ENCODE assay signal across 1 cellular context in the genomic region with DNA sequence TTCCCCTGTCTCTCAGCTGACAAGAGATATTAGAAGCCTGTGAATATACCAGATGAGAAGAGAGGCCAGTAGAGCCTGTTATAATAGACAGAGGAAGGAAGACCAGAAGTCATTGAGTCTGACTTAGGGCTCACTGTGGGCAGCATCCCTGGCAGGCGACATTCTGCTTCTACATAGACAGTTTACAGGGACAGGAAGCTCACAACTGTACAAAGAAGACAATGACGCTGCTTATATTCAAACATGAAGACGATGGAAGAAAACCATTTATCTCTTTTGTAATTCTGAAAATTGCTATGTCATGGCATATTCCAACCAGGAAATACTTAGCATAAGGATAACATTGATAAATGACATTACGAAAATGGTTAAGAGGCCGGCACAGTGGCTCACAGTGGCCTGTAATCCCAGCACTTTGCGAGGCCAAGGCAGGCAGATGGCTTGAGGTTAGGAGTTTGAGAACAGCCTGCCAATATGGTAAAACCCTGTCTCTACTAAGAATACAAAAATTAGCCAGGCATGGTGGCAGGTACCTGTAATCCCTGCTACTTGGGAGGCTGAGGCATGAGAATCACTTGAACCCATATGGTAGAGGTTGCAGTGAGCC.
TF ChIP-seq lines count a peak whose summit lies in the region.

No MANE protein-coding gene starts in this region.

TF ChIP-seq in K562, 482 proteins besides CTCF, POLR2A, EP300 and RAD21 (continued from another document and continues in another):
- TF ChIP-seq, protein P1, sequence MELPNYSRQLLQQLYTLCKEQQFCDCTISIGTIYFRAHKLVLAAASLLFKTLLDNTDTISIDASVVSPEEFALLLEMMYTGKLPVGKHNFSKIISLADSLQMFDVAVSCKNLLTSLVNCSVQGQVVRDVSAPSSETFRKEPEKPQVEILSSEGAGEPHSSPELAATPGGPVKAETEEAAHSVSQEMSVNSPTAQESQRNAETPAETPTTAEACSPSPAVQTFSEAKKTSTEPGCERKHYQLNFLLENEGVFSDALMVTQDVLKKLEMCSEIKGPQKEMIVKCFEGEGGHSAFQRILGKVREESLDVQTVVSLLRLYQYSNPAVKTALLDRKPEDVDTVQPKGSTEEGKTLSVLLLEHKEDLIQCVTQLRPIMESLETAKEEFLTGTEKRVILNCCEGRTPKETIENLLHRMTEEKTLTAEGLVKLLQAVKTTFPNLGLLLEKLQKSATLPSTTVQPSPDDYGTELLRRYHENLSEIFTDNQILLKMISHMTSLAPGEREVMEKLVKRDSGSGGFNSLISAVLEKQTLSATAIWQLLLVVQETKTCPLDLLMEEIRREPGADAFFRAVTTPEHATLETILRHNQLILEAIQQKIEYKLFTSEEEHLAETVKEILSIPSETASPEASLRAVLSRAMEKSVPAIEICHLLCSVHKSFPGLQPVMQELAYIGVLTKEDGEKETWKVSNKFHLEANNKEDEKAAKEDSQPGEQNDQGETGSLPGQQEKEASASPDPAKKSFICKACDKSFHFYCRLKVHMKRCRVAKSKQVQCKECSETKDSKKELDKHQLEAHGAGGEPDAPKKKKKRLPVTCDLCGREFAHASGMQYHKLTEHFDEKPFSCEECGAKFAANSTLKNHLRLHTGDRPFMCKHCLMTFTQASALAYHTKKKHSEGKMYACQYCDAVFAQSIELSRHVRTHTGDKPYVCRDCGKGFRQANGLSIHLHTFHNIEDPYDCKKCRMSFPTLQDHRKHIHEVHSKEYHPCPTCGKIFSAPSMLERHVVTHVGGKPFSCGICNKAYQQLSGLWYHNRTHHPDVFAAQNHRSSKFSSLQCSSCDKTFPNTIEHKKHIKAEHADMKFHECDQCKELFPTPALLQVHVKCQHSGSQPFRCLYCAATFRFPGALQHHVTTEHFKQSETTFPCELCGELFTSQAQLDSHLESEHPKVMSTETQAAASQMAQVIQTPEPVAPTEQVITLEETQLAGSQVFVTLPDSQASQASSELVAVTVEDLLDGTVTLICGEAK (IDR thresholded peaks at IDR 0.05), result no peak
- TF ChIP-seq, protein P1 (CRISPR knock-in tag; IDR thresholded peaks at IDR 0.05), result no peak
- TF ChIP-seq ZNF589 (CRISPR knock-in tag; IDR thresholded peaks at IDR 0.05; ENCODE audit: low read depth) (peak; percentile 48; the same call in 1 of the 2 replicates), ZBTB17 (CRISPR knock-in tag; IDR thresholded peaks at IDR 0.05) (no peak), CBX8 (IDR thresholded peaks at IDR 0.05; ENCODE audit: borderline replicate concordance, extremely low read depth, low read depth, low read length, poor library complexity, severe bottlenecking) (no peak), TEAD1 (CRISPR knock-in tag; IDR thresholded peaks at IDR 0.05) (0 out of 4 replicates have a peak, but pooled peaks of 1 of the 2 experiments have one; percentile 1), GABPA (tag; conservative IDR thresholded peaks at IDR 0.05; ENCODE audit: low read depth) (peak; percentile 41; the same call in 1 of the 2 replicates), MAFF (IDR thresholded peaks at IDR 0.05; ENCODE audit: low read length) (peak; percentile 91), MAFG (tag; conservative IDR thresholded peaks at IDR 0.05) (peak; percentile 99), MIER1 (IDR thresholded peaks at IDR 0.05; ENCODE audit: low read depth) (no peak), ZNF316 (IDR thresholded peaks at IDR 0.05) (peak; percentile 99), FOXK2 (conservative IDR thresholded peaks at IDR 0.05 in 1 of 2, IDR thresholded peaks at IDR 0.05 in 1 of 2; ENCODE audit: low read depth in 2 of 2) (no peak), BRD9 (IDR thresholded peaks at IDR 0.05; ENCODE audit: low read depth, partially characterized antibody) (no peak), ZNF133 (CRISPR knock-in tag; IDR thresholded peaks at IDR 0.05) (no peak), CBFA2T3 (IDR thresholded peaks at IDR 0.05) (peak; percentile 47), HDAC8 (tag; IDR thresholded peaks at IDR 0.05) (0 out of 2 replicates have a peak, but pooled peaks have one; percentile 37), PCBP1 (IDR thresholded peaks at IDR 0.05; ENCODE audit: low read depth, low read length, poor library complexity, severe bottlenecking) (no peak), MEIS2 (IDR thresholded peaks at IDR 0.05; ENCODE audit: partially characterized antibody) (peak; percentile 89), DPF2 (IDR thresholded peaks at IDR 0.05) (peak; percentile 42), ZNF699 (CRISPR knock-in tag; IDR thresholded peaks at IDR 0.05; ENCODE audit: insufficient replicate concordance) (no peak), ZBED1 (IDR thresholded peaks at IDR 0.05) (no peak), TAF7 (tag; IDR thresholded peaks at IDR 0.05) (no peak), DMBX1 (CRISPR knock-in tag; IDR thresholded peaks at IDR 0.05; ENCODE audit: borderline replicate concordance) (peak; percentile 82; the same call in 1 of the 2 replicates), ZKSCAN8 (CRISPR knock-in tag; IDR thresholded peaks at IDR 0.05) (peak; percentile 50; the same call in 1 of the 2 replicates), NFE2L1 (tag; IDR thresholded peaks at IDR 0.05; ENCODE audit: borderline replicate concordance, low read depth) (peak; percentile 92), SMARCA4 (IDR thresholded peaks at IDR 0.05) (no peak; the same call in 1 of the 2 replicates), ZNF175 (CRISPR knock-in tag; IDR thresholded peaks at IDR 0.05; ENCODE audit: low read depth) (peak; percentile 42; the same call in 1 of the 2 replicates), BACH1 (tag; IDR thresholded peaks at IDR 0.05) (peak; percentile 81; the same call in 1 of the 2 replicates), NCOR1 (IDR thresholded peaks at IDR 0.05) (peak; percentile 14; the same call in 1 of the 2 replicates), ARID1B (IDR thresholded peaks at IDR 0.05) (peak; percentile 52), NFRKB (IDR thresholded peaks at IDR 0.05; ENCODE audit: low read depth) (peak; percentile 59), ZNF586 (CRISPR knock-in tag; conservative IDR thresholded peaks at IDR 0.05) (no peak)
- TF ChIP-seq, protein P2, sequence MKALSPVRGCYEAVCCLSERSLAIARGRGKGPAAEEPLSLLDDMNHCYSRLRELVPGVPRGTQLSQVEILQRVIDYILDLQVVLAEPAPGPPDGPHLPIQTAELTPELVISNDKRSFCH (CRISPR knock-in tag; IDR thresholded peaks at IDR 0.05), result no peak
- TF ChIP-seq, protein P2 (tag; IDR thresholded peaks at IDR 0.05), result peak; percentile 67
- TF ChIP-seq, protein P3, sequence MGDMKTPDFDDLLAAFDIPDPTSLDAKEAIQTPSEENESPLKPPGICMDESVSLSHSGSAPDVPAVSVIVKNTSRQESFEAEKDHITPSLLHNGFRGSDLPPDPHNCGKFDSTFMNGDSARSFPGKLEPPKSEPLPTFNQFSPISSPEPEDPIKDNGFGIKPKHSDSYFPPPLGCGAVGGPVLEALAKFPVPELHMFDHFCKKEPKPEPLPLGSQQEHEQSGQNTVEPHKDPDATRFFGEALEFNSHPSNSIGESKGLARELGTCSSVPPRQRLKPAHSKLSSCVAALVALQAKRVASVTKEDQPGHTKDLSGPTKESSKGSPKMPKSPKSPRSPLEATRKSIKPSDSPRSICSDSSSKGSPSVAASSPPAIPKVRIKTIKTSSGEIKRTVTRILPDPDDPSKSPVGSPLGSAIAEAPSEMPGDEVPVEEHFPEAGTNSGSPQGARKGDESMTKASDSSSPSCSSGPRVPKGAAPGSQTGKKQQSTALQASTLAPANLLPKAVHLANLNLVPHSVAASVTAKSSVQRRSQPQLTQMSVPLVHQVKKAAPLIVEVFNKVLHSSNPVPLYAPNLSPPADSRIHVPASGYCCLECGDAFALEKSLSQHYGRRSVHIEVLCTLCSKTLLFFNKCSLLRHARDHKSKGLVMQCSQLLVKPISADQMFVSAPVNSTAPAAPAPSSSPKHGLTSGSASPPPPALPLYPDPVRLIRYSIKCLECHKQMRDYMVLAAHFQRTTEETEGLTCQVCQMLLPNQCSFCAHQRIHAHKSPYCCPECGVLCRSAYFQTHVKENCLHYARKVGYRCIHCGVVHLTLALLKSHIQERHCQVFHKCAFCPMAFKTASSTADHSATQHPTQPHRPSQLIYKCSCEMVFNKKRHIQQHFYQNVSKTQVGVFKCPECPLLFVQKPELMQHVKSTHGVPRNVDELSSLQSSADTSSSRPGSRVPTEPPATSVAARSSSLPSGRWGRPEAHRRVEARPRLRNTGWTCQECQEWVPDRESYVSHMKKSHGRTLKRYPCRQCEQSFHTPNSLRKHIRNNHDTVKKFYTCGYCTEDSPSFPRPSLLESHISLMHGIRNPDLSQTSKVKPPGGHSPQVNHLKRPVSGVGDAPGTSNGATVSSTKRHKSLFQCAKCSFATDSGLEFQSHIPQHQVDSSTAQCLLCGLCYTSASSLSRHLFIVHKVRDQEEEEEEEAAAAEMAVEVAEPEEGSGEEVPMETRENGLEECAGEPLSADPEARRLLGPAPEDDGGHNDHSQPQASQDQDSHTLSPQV (IDR thresholded peaks at IDR 0.05), result peak; percentile 87
- TF ChIP-seq, protein P4, sequence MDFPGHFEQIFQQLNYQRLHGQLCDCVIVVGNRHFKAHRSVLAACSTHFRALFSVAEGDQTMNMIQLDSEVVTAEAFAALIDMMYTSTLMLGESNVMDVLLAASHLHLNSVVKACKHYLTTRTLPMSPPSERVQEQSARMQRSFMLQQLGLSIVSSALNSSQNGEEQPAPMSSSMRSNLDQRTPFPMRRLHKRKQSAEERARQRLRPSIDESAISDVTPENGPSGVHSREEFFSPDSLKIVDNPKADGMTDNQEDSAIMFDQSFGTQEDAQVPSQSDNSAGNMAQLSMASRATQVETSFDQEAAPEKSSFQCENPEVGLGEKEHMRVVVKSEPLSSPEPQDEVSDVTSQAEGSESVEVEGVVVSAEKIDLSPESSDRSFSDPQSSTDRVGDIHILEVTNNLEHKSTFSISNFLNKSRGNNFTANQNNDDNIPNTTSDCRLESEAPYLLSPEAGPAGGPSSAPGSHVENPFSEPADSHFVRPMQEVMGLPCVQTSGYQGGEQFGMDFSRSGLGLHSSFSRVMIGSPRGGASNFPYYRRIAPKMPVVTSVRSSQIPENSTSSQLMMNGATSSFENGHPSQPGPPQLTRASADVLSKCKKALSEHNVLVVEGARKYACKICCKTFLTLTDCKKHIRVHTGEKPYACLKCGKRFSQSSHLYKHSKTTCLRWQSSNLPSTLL (IDR thresholded peaks at IDR 0.05), result no peak
- TF ChIP-seq, protein P5, sequence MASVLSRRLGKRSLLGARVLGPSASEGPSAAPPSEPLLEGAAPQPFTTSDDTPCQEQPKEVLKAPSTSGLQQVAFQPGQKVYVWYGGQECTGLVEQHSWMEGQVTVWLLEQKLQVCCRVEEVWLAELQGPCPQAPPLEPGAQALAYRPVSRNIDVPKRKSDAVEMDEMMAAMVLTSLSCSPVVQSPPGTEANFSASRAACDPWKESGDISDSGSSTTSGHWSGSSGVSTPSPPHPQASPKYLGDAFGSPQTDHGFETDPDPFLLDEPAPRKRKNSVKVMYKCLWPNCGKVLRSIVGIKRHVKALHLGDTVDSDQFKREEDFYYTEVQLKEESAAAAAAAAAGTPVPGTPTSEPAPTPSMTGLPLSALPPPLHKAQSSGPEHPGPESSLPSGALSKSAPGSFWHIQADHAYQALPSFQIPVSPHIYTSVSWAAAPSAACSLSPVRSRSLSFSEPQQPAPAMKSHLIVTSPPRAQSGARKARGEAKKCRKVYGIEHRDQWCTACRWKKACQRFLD (CRISPR knock-in tag; IDR thresholded peaks at IDR 0.05), result peak; percentile 46; the same call in 1 of the 2 replicates
- TF ChIP-seq, protein P6, sequence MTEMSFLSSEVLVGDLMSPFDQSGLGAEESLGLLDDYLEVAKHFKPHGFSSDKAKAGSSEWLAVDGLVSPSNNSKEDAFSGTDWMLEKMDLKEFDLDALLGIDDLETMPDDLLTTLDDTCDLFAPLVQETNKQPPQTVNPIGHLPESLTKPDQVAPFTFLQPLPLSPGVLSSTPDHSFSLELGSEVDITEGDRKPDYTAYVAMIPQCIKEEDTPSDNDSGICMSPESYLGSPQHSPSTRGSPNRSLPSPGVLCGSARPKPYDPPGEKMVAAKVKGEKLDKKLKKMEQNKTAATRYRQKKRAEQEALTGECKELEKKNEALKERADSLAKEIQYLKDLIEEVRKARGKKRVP (CRISPR knock-in tag; IDR thresholded peaks at IDR 0.05), result no peak
- TF ChIP-seq, protein P7, sequence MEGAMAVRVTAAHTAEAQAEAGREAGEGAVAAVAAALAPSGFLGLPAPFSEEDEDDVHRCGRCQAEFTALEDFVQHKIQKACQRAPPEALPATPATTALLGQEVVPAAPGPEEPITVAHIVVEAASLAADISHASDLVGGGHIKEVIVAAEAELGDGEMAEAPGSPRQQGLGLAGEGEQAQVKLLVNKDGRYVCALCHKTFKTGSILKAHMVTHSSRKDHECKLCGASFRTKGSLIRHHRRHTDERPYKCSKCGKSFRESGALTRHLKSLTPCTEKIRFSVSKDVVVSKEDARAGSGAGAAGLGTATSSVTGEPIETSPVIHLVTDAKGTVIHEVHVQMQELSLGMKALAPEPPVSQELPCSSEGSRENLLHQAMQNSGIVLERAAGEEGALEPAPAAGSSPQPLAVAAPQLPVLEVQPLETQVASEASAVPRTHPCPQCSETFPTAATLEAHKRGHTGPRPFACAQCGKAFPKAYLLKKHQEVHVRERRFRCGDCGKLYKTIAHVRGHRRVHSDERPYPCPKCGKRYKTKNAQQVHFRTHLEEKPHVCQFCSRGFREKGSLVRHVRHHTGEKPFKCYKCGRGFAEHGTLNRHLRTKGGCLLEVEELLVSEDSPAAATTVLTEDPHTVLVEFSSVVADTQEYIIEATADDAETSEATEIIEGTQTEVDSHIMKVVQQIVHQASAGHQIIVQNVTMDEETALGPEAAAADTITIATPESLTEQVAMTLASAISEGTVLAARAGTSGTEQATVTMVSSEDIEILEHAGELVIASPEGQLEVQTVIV (CRISPR knock-in tag; IDR thresholded peaks at IDR 0.05; ENCODE audit: borderline replicate concordance), result no peak
